In genomic region chr1:165928075-165928731, GRCh38 we compare ENCODE assay signal across 8 cellular contexts.
DNase-seq lines count a peak whose midpoint lies in the region; ATAC-seq and TF ChIP-seq lines count a peak whose summit lies in the region.

No MANE protein-coding gene starts in this region.

- TF ChIP-seq CTCF in esophagus squamous epithelium (IDR thresholded peaks at IDR 0.05) (peak; percentile 23 to 74 (median 56)), neural progenitor cell (IDR thresholded peaks at IDR 0.05) (peak; percentile 80)

- H2AFZ ChIP-seq in neural progenitor cell (replicated peaks): no peak overlapping the region

- no peaks in the 10 kb centered on the region for H3K9me3 Mint-ChIP-seq in neural progenitor cell

- no peak overlapping the region for H3K4me2 ChIP-seq in neural progenitor cell

- no peaks in the 10 kb centered on the region for H3K4me1 ChIP-seq in esophagus squamous epithelium
- peaks cover under 1% of the 10 kb centered on the region for H3K4me1 ChIP-seq in neural progenitor cell

- ATAC-seq in HG03196 (IDR thresholded peaks at IDR 0.05; ENCODE audit: unreplicated experiment): peak; percentile 58
- ATAC-seq in GM18511 (IDR thresholded peaks at IDR 0.05; ENCODE audit: unreplicated experiment): no peak

- H3K27me3 ChIP-seq in esophagus squamous epithelium: peaks cover 0 to 10% (median 0%) of the 10 kb centered on the region in 4 donors
- no peaks in the 10 kb centered on the region for H3K27me3 ChIP-seq in neural progenitor cell

- 65 to 66% methylated on average over 10 of the region's 10 CpGs for WGBS in esophagus squamous epithelium, 2 donors

- H3K36me3 ChIP-seq in esophagus squamous epithelium: no peaks in the 10 kb centered on the region
- H3K36me3 ChIP-seq in neural progenitor cell: no peaks in the 10 kb centered on the region

- peak; percentile 75 for DNase-seq in activated effector memory CD4-positive, alpha-beta T cell treated with anti-CD3 and anti-CD28 coated beads, Interleukin-2, amount 50 U/mL, for 16 hours
- no peak for DNase-seq in activated effector memory CD4-positive, alpha-beta T cell treated with Interleukin-2 at 50 U/mL for 16 hours
- DNase-seq in NCI-H460 (ENCODE audit: extremely low read depth, low read depth) (peak; percentile 70), esophagus squamous epithelium (lab: John Stamatoyannopoulos, UW) (no peak), neural progenitor cell (ENCODE audit: low spot score) (peak; percentile 60)
- peak; percentile 56 to 61 for DNase-seq in activated CD4-positive, alpha-beta T cell treated with anti-CD3 and anti-CD28 coated beads, Interleukin-2, amount 50 U/mL, for 48 hours

- H3K27me3 Mint-ChIP-seq in neural progenitor cell (ENCODE audit: insufficient read depth, low read depth): peaks cover 2% of the 10 kb centered on the region

- H3K4me3 ChIP-seq in esophagus squamous epithelium: no peak overlapping the region
- H3K4me3 ChIP-seq in neural progenitor cell: no peak overlapping the region

- no peak overlapping the region for H3K27ac Mint-ChIP-seq in neural progenitor cell

- no peaks in the 10 kb centered on the region for H3F3A ChIP-seq in neural progenitor cell (ENCODE audit: low read depth)

- no peak overlapping the region for H3K27ac ChIP-seq in esophagus squamous epithelium
- H3K27ac ChIP-seq in neural progenitor cell: no peak overlapping the region

- H3K4me1 Mint-ChIP-seq in neural progenitor cell: peaks cover 2% of the 10 kb centered on the region

- no peak overlapping the region for H3K4me3 Mint-ChIP-seq in neural progenitor cell

- intact Hi-C loops in esophagus squamous epithelium (cut with DNase I): loop anchor here (10.0 kb wide), 1 partner anchor 547 kb away; no protein-coding TSS in a partner anchor

- H4K20me1 ChIP-seq in neural progenitor cell (ENCODE audit: low read depth): peaks cover under 1% of the 10 kb centered on the region

- H3K79me2 ChIP-seq in neural progenitor cell (ENCODE audit: low read depth): no peaks in the 10 kb centered on the region

- no peaks in the 10 kb centered on the region for H3K9me3 ChIP-seq in esophagus squamous epithelium
- H3K9me3 ChIP-seq in neural progenitor cell (ENCODE audit: low read depth): no peaks in the 10 kb centered on the region

- no peak overlapping the region for H3K9ac ChIP-seq in neural progenitor cell

- no peaks in the 10 kb centered on the region for H3K36me3 Mint-ChIP-seq in neural progenitor cell

- TF ChIP-seq POLR2A in esophagus squamous epithelium (IDR thresholded peaks at IDR 0.05): no peak

Comparison
In these comparisons a context has a peak if more than half of its experiments do, and no peak if none do; other contexts are left out.
1. DNase-seq: peak in activated effector memory CD4-positive, alpha-beta T cell treated with anti-CD3 and anti-CD28 coated beads, Interleukin-2, amount 50 U/mL, for 16 hours (single experiment), NCI-H460 (single experiment), activated CD4-positive, alpha-beta T cell treated with anti-CD3 and anti-CD28 coated beads, Interleukin-2, amount 50 U/mL, for 48 hours (2 of 2) and neural progenitor cell (single experiment); none in activated effector memory CD4-positive, alpha-beta T cell treated with Interleukin-2 at 50 U/mL for 16 hours (single experiment) and esophagus squamous epithelium (single experiment).